ENCODE assay signal across 8 cellular contexts in genomic region chr2:65436169-65436824, GRCh38. TPM values are rescaled to one million over a fixed set of nuclear protein-coding genes. Genes with fewer than 3 reads are reported as not detected.
DNase-seq lines count a peak whose midpoint lies in the region; ATAC-seq, FAIRE-seq and TF ChIP-seq lines count a peak whose summit lies in the region.

No MANE protein-coding gene starts in this region.

- peak; percentile 36 for ATAC-seq in GM21381 (IDR thresholded peaks at IDR 0.05; ENCODE audit: unreplicated experiment)

- peak overlapping the region; percentile 37 for H3K4me3 ChIP-seq in NT2/D1 (ENCODE audit: insufficient read length, low read depth)
- H3K4me3 ChIP-seq in fibroblast of lung (replicated peaks in 1 of 4; ENCODE audit: control extremely low read depth in 1 of 4, insufficient read depth in 1 of 4, low read depth in 3 of 4, low read length in 4 of 4), result peak overlapping the region; percentile 45 to 80 (median 62)
- peak overlapping the region; percentile 66 to 81 for H3K4me3 ChIP-seq in muscle layer of duodenum (ENCODE audit: low read depth in 1 of 2, low read length in 2 of 2)
- peak overlapping the region; percentile 13 to 74 (median 61) for H3K4me3 ChIP-seq in thyroid gland (replicated peaks in 1 of 3)

- no peak overlapping the region for H3K9ac ChIP-seq in NT2/D1 (ENCODE audit: insufficient read length, low read depth)
- peak overlapping the region; percentile 76 for H3K9ac ChIP-seq in fibroblast of lung (ENCODE audit: insufficient read depth, low read length)

- TF ChIP-seq CTCF in fibroblast of lung (conservative IDR thresholded peaks at IDR 0.05 in 1 of 2, IDR thresholded peaks at IDR 0.05 in 1 of 2; ENCODE audit: low read depth in 1 of 2, low read length in 2 of 2) (no peak), thyroid gland (IDR thresholded peaks at IDR 0.05) (no peak)

- H3K9me3 ChIP-seq in NT2/D1 (ENCODE audit: insufficient read depth, low read length) (no peaks in the 10 kb centered on the region), fibroblast of lung (ENCODE audit: control insufficient read depth, insufficient read depth, low read depth, low read length) (no peaks in the 10 kb centered on the region), muscle layer of duodenum (ENCODE audit: control insufficient read depth in 1 of 2, low read length in 2 of 2) (no peaks in the 10 kb centered on the region), thyroid gland (no peaks in the 10 kb centered on the region)

- 0 to 1% methylated on average over 22 to 28 of the region's 65 CpGs for whole genome bisulfite sequencing in thyroid gland, 2 donors

- peak overlapping the region; percentile 30 for H2AFZ ChIP-seq in fibroblast of lung (ENCODE audit: low read length)

- peak; percentile 33 for FAIRE-seq in HTR-8/SVneo (lab: Jason Lieb, UNC)

- intact Hi-C loops in thyroid gland (cut with DNase I), result loop anchor here (10.0 kb wide), 3 partner anchors 51 to 171 kb away; no protein-coding TSS in a partner anchor

- H3K36me3 ChIP-seq in NT2/D1 (ENCODE audit: insufficient read depth, insufficient read length, low read length), result no peaks in the 10 kb centered on the region
- H3K36me3 ChIP-seq in fibroblast of lung (ENCODE audit: control insufficient read depth, insufficient read depth, low read length), result no peaks in the 10 kb centered on the region
- peaks cover 0 to 6% of the 10 kb centered on the region in 2 donors for H3K36me3 ChIP-seq in muscle layer of duodenum (ENCODE audit: control insufficient read depth in 1 of 2, insufficient read depth in 2 of 2, low read length in 2 of 2)
- H3K36me3 ChIP-seq in thyroid gland, result no peaks in the 10 kb centered on the region

- H3K4me1 ChIP-seq in NT2/D1 (ENCODE audit: insufficient read depth, insufficient read length), result peaks cover 6% of the 10 kb centered on the region
- H3K4me1 ChIP-seq in fibroblast of lung (ENCODE audit: control insufficient read depth, extremely low read depth, insufficient read depth, low read length), result peaks cover 4% of the 10 kb centered on the region
- peaks cover 5% of the 10 kb centered on the region in 2 donors for H3K4me1 ChIP-seq in muscle layer of duodenum (ENCODE audit: control insufficient read depth in 1 of 2, insufficient read depth in 2 of 2, low read length in 2 of 2)
- peaks cover 10 to 25% of the 10 kb centered on the region in 2 donors for H3K4me1 ChIP-seq in thyroid gland

- H4K20me1 ChIP-seq in fibroblast of lung (ENCODE audit: control insufficient read depth, extremely low read depth, insufficient read depth, low read length), result no peaks in the 10 kb centered on the region

- H3K27ac ChIP-seq in fibroblast of lung (ENCODE audit: insufficient read depth, low read length) (peak overlapping the region; percentile 91), muscle layer of duodenum (ENCODE audit: low read length) (peak overlapping the region; percentile 87), thyroid gland (peak overlapping the region; percentile 96 to 97 (median 97))

- peak; percentile 78 for DNase-seq in DMS 273 treated with DMSO at 0.1 percent for 48 hours (lab: John Stamatoyannopoulos, UW)
- DNase-seq in HTR-8/SVneo (ENCODE audit: insufficient read length, low spot score), result peak; percentile 80
- DNase-seq in NT2/D1 (ENCODE audit: low read depth, low spot score), result no peak
- DNase-seq in activated T-cell treated with anti-CD3 and anti-CD28 coated beads, Interleukin-2, amount 50 U/mL, for 48 hours, result peak; percentile 50 to 53
- peak; percentile 92 to 97 for DNase-seq in fibroblast of lung (ENCODE audit: low read depth in 2 of 2)
- DNase-seq in thyroid gland, result peak; percentile 87

- peaks cover 36% of the 10 kb centered on the region for H3K27me3 ChIP-seq in NT2/D1 (ENCODE audit: insufficient read depth, insufficient read length)
- H3K27me3 ChIP-seq in fibroblast of lung (ENCODE audit: control insufficient read depth, insufficient read depth, low read length), result no peaks in the 10 kb centered on the region
- no peaks in the 10 kb centered on the region for H3K27me3 ChIP-seq in muscle layer of duodenum (ENCODE audit: low read depth, low read length)
- H3K27me3 ChIP-seq in thyroid gland, result no peaks in the 10 kb centered on the region

- H3K4me2 ChIP-seq in fibroblast of lung (ENCODE audit: extremely low read depth, insufficient read depth, low read length), result peak overlapping the region; percentile 82

- TF ChIP-seq POLR2A in thyroid gland (IDR thresholded peaks at IDR 0.05), result peak in 1 of 2 donors; percentile 63

- H3K79me2 ChIP-seq in fibroblast of lung (ENCODE audit: control insufficient read depth, insufficient read depth, low read length), result peaks cover 11% of the 10 kb centered on the region

RNA-seq across cellular contexts. Expression of gene SPRED2, which starts 3.9 kb away (rescaled TPM):
- total RNA-seq in fibroblast of lung (6.7 and 9.4 TPM in 2 replicates), thyroid gland (10 to 100 TPM; 18.8 to 44.0 (median 25.4) TPM)
- polyA plus RNA-seq in fibroblast of lung, result 26.1 and 33.5 TPM in 2 replicates
- 23.0 and 26.5 TPM in 2 replicates for polyA plus RNA-seq in fibroblast of lung (2012)
- 87.1 and 102 TPM in 2 replicates for polyA minus RNA-seq in fibroblast of lung (ENCODE audit: low replicate concordance)
